ENCODE assay signal across 8 cellular contexts in genomic region chr10:92593553-92594046, GRCh38. TPM values are rescaled to one million over a fixed set of nuclear protein-coding genes. Genes with fewer than 3 reads are reported as not detected.
DNase-seq lines count a peak whose midpoint lies in the region; ATAC-seq and TF ChIP-seq lines count a peak whose summit lies in the region.

No MANE protein-coding gene starts in this region.

- H3K27me3 Mint-ChIP-seq in activated naive CD4-positive, alpha-beta T cell treated with anti-CD3 and anti-CD28 coated beads, Interleukin-2, amount 10 ng/mL, durations not matched to agents 7 days and 5 days = no peaks in the 10 kb centered on the region

- H3K27me3 ChIP-seq in left lung = no peaks in the 10 kb centered on the region
- H3K27me3 ChIP-seq in tibial nerve = no peaks in the 10 kb centered on the region

- CTCF ChIA-PET in activated naive CD4-positive, alpha-beta T cell treated with anti-CD3 and anti-CD28 coated beads, Interleukin-2, amount 10 ng/mL, durations not matched to agents 7 days and 5 days (lab: Charles Lee) = no interaction called here

- no peak for TF ChIP-seq EP300 in tibial nerve (IDR thresholded peaks at IDR 0.05)

- H3K36me3 Mint-ChIP-seq in activated naive CD4-positive, alpha-beta T cell treated with anti-CD3 and anti-CD28 coated beads, Interleukin-2, amount 10 ng/mL, durations not matched to agents 7 days and 5 days = peaks cover 27% of the 10 kb centered on the region
- H3K36me3 Mint-ChIP-seq in activated naive CD4-positive, alpha-beta T cell treated with anti-CD3 and anti-CD28 coated beads, Interleukin-2, amount 50 U/mL, for 72 hours = peaks cover 20 to 39% of the 10 kb centered on the region in 2 donors

- H3K9me3 Mint-ChIP-seq in activated naive CD4-positive, alpha-beta T cell treated with anti-CD3 and anti-CD28 coated beads, Interleukin-2, amount 10 ng/mL, durations not matched to agents 7 days and 5 days = no peaks in the 10 kb centered on the region
- H3K9me3 Mint-ChIP-seq in activated naive CD4-positive, alpha-beta T cell treated with anti-CD3 and anti-CD28 coated beads, Interleukin-2, amount 50 U/mL, for 72 hours = no peaks in the 10 kb centered on the region

- H3K27ac ChIP-seq in left lung (peak overlapping the region; percentile 95 to 96), tibial nerve (no peak overlapping the region)

- H3K9me3 ChIP-seq in left lung = no peaks in the 10 kb centered on the region
- no peaks in the 10 kb centered on the region for H3K9me3 ChIP-seq in tibial nerve

- H3K4me1 ChIP-seq in left lung (peaks cover 0 to 38% of the 10 kb centered on the region in 2 donors), tibial nerve (peaks cover 0 to 20% (median 13%) of the 10 kb centered on the region in 4 donors)

- ATAC-seq in activated naive CD4-positive, alpha-beta T cell treated with anti-CD3 and anti-CD28 coated beads, Interleukin-2, amount 50 U/mL, for 72 hours = no peak
- no peak for ATAC-seq in left lung

- H3K4me3 Mint-ChIP-seq in activated naive CD4-positive, alpha-beta T cell treated with anti-CD3 and anti-CD28 coated beads, Interleukin-2, amount 10 ng/mL, durations not matched to agents 7 days and 5 days = peak overlapping the region; percentile 96

- peak overlapping the region; percentile 100 for H3K27ac Mint-ChIP-seq in activated naive CD4-positive, alpha-beta T cell treated with anti-CD3 and anti-CD28 coated beads, Interleukin-2, amount 10 ng/mL, durations not matched to agents 7 days and 5 days
- peak overlapping the region; percentile 95 to 100 for H3K27ac Mint-ChIP-seq in activated naive CD4-positive, alpha-beta T cell treated with anti-CD3 and anti-CD28 coated beads, Interleukin-2, amount 50 U/mL, for 72 hours

- TF ChIP-seq CTCF in left lung (IDR thresholded peaks at IDR 0.05) (no peak), tibial nerve (IDR thresholded peaks at IDR 0.05) (no peak)

- DNase-seq in activated naive CD4-positive, alpha-beta T cell treated with anti-CD3 and anti-CD28 coated beads, Interleukin-2, amount 10 ng/mL, durations not matched to agents 7 days and 5 days = no peak
- no peak for DNase-seq in activated naive CD4-positive, alpha-beta T cell treated with anti-CD3 and anti-CD28 coated beads, Interleukin-2, amount 50 U/mL, for 16 hours
- no peak for DNase-seq in activated naive CD4-positive, alpha-beta T cell treated with anti-CD3 and anti-CD28 coated beads, Interleukin-2, amount 50 U/mL, for 72 hours (ENCODE audit: low spot score in 2 of 2)
- DNase-seq in left lung (no peak), tibial nerve (ENCODE audit: low spot score in 2 of 2) (no peak), NCI-H1694 treated with DMSO at 0.1 percent for 48 hours (lab: John Stamatoyannopoulos, UW) (no peak), NCI-H146 treated with DMSO at 0.1 percent for 48 hours (lab: John Stamatoyannopoulos, UW; ENCODE audit: unreplicated experiment) (no peak)
- no peak for DNase-seq in effector CD4-positive, alpha-beta T cell

- TF ChIP-seq POLR2A in tibial nerve (IDR thresholded peaks at IDR 0.05) = no peak

- H3K4me3 ChIP-seq in left lung (peak overlapping the region; percentile 79 to 91), tibial nerve (peak overlapping the region; percentile 37 to 73 (median 66))

- intact Hi-C loops in left lung (cut with DNase I) = no loop called here

- 4 to 5% methylated on average over 8 of the region's 8 CpGs for WGBS in tibial nerve, 2 donors

- H3K4me1 Mint-ChIP-seq in activated naive CD4-positive, alpha-beta T cell treated with anti-CD3 and anti-CD28 coated beads, Interleukin-2, amount 10 ng/mL, durations not matched to agents 7 days and 5 days = peaks cover 65% of the 10 kb centered on the region

- H3K36me3 ChIP-seq in left lung (no peaks in the 10 kb centered on the region), tibial nerve (no peaks in the 10 kb centered on the region)

RNA-seq across cellular contexts. Expression of gene KIF11, which starts 0.7 kb away (rescaled TPM):
- 10 to 100 TPM; 55.3 to 57.7 TPM for total RNA-seq in activated naive CD4-positive, alpha-beta T cell treated with anti-CD3 and anti-CD28 coated beads, Interleukin-2, amount 50 U/mL, for 72 hours
- total RNA-seq in left lung (1 to 10 TPM; 3.0 to 7.3 TPM), tibial nerve (1 to 10 TPM in 1 of 4 donors, under 1 TPM in 3; under 0.01 to 1.0 (median 0.56) TPM)

RNA-seq across cellular contexts. Expression of gene IDE, which starts 19.7 kb away (rescaled TPM):
- total RNA-seq in activated naive CD4-positive, alpha-beta T cell treated with anti-CD3 and anti-CD28 coated beads, Interleukin-2, amount 50 U/mL, for 72 hours = 10 to 100 TPM; 20.7 to 28.7 TPM
- 10 to 100 TPM; 41.2 to 50.2 TPM for total RNA-seq in left lung
- total RNA-seq in tibial nerve = 10 to 100 TPM; 15.1 to 23.4 (median 21.4) TPM

Comparison
In these comparisons a context has a peak if more than half of its experiments do, and no peak if none do; other contexts are left out.
1. H3K27ac ChIP-seq: peak in left lung (2 of 2); none in tibial nerve (0 of 4).
2. RNA of gene KIF11, which starts 0.7 kb away (total RNA-seq): 55.3 to 57.7 TPM in activated naive CD4-positive, alpha-beta T cell treated with anti-CD3 and anti-CD28 coated beads, Interleukin-2, amount 50 U/mL, for 72 hours; 3.0 to 7.3 TPM in left lung and under 0.01 to 1.0 TPM in tibial nerve; every median in the first group is over 4 times any median in the second.